19 cellular contexts compared by ENCODE assay signal in the genomic region with DNA sequence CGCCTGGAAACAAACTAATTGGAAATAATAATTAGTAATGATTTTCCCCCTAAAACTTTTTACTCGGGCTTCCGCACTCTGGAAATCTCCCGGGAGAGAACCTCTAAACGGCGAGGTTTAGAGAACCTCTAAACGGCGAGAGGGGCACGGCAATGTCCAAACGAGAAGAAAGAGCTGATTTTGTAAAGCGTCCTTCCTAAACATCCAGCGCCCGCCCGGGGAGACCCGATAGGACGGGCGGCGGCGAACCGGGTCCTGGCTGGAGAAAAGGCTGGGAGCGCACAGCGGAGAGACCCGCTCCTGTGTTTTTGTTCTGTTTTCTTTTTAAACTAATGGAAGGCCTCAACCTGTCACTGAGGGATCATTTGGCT. TPM values are rescaled to one million over a fixed set of nuclear protein-coding genes. Genes with fewer than 3 reads are reported as not detected.
DNase-seq lines count a peak whose midpoint lies in the region; ATAC-seq, FAIRE-seq and TF ChIP-seq lines count a peak whose summit lies in the region.
"Had no signal": no experiment of that assay in that cellular context is flagged by ENCODE, and none has a peak within 500 bp of the region (broad histone marks: within the 10 kb centered on the region; RNA-seq: fewer than 3 reads in every experiment).

No MANE protein-coding gene starts in this region.

- BruUV-seq in A673 (replicated peaks; lab: Mats Ljungman, UMichigan) (no TSS peak), GM12878 (replicated peaks; lab: Mats Ljungman, UMichigan) (no TSS peak)

- H3K79me2 ChIP-seq in GM12878 (ENCODE audit: control insufficient read depth, insufficient read depth, low read length): no peaks in the 10 kb centered on the region

- peaks cover 16 to 53% (median 30%) of the 10 kb centered on the region in 4 donors for H3K4me1 Mint-ChIP-seq in naive thymus-derived CD8-positive, alpha-beta T cell

- no peak overlapping the region for H3K4me2 ChIP-seq in GM12878 (ENCODE audit: control insufficient read depth, insufficient read depth)
- H3K4me2 ChIP-seq: KMS-11 had no signal

- H3K27ac ChIP-seq in A673 (ENCODE audit: low read depth, low read length, poor library complexity, severe bottlenecking) (peak overlapping the region; percentile 77), GM12878 (ENCODE audit: control insufficient read depth, insufficient read depth) (no peak overlapping the region)
- H3K27ac ChIP-seq: foreskin keratinocyte, KMS-11, left ventricle myocardium inferior, SJCRH30, transverse colon had no signal

- CTCF ChIA-PET in A673 (lab: Charles Lee) (interaction anchor here (0.5 kb wide), 1 partner anchor 67 kb away, joined by 3 read pairs; no protein-coding TSS in a partner anchor), GM12878 (lab: Yijun Ruan, JAX) (interaction anchor here (0.6 kb wide), 1 partner anchor 1135 kb away, joined by 3 read pairs; no protein-coding TSS in a partner anchor)

- in situ Hi-C loops in GM13977 (cut with MboI; ENCODE audit: low pct_unique_long_range_greater_than_20kb, low sequenced_read_pairs, unreplicated experiment) (no loop called here), GM12878 (cut with MboI) (no loop called here)

- no peak for TF ChIP-seq EP300 in GM12878 (IDR thresholded peaks at IDR 0.05; ENCODE audit: borderline replicate concordance in 1 of 2, control insufficient read depth in 1 of 2, low read depth in 2 of 2, low read length in 2 of 2)

- DNase-seq in A673 (ENCODE audit: low spot score) (no peak), GM13977 (ENCODE audit: low spot score) (peak; percentile 23), GM12878 (ENCODE audit: low read depth, low spot score) (no peak), foreskin fibroblast (no peak), D341Med (ENCODE audit: low spot score) (no peak), 8988T (no peak), Right ventricle myocardium inferior (ENCODE audit: missing footprints) (no peak)
- DNase-seq in naive thymus-derived CD8-positive, alpha-beta T cell: no peak
- DNase-seq: activated CD4-positive, alpha-beta T cell treated with anti-CD3 and anti-CD28 coated beads, Interleukin-2, amount 50 U/mL, for 1 hour; anterior cingulate cortex; foreskin keratinocyte; GF-D8; left ventricle myocardium inferior; NCI-H2107; SJCRH30; transverse colon had no signal

- H3K27me3 ChIP-seq in A673 (replicated peaks; ENCODE audit: insufficient read depth, low read depth, low read length, poor library complexity) (peaks cover 37% of the 10 kb centered on the region), GM12878 (replicated peaks in 1 of 2; ENCODE audit: control insufficient read depth in 2 of 2, insufficient read depth in 2 of 2, low read length in 1 of 2) (peaks cover 19 to 23% of the 10 kb centered on the region in 2 experiments)

- H3K9me3 ChIP-seq in A673 (ENCODE audit: low read depth, low read length, poor library complexity, severe bottlenecking) (no peaks in the 10 kb centered on the region), GM12878 (replicated peaks; ENCODE audit: control insufficient read depth, insufficient read depth, low read length) (no peaks in the 10 kb centered on the region)
- H3K9me3 ChIP-seq: HAP-1, left ventricle myocardium inferior, SJCRH30, transverse colon had no signal

- no peaks in the 10 kb centered on the region for H4K20me1 ChIP-seq in GM12878 (ENCODE audit: control insufficient read depth, insufficient read depth)

- WGBS in GM12878 (ENCODE audit: insufficient coverage, insufficient replicate concordance, low lambda C conversion rate, missing lambda C conversion rate): 30% methylated on average over 23 of the region's 23 CpGs

- ATAC-seq in GM12878 (no peak), Right ventricle myocardium inferior (no peak)
- no peak for ATAC-seq in naive thymus-derived CD8-positive, alpha-beta T cell
- ATAC-seq: foreskin keratinocyte; stimulated activated effector memory CD8-positive, alpha-beta T cell treated with anti-CD3 and anti-CD28 coated beads, Interleukin-12 subunit alpha, Interleukin-12 subunit beta, amount 100 ng/mL, for 72 hours had no signal

- H3K27me3 Mint-ChIP-seq in naive thymus-derived CD8-positive, alpha-beta T cell: peaks cover 48 to 99% (median 80%) of the 10 kb centered on the region in 5 donors

- TF ChIP-seq CTCF in A673 (conservative IDR thresholded peaks at IDR 0.05; ENCODE audit: low read depth, low read length) (no peak), GM13977 (IDR thresholded peaks at IDR 0.05; ENCODE audit: extremely low read depth, insufficient read depth, missing control alignments) (no peak), GM12878 (IDR thresholded peaks at IDR 0.05 in 2 of 3, conservative IDR thresholded peaks at IDR 0.05 in 1 of 3; ENCODE audit: control insufficient read depth in 2 of 3, extremely low read depth in 1 of 3, insufficient read depth in 1 of 3, low read depth in 3 of 3, low read length in 3 of 3) (no peak), foreskin fibroblast (IDR thresholded peaks at IDR 0.05; ENCODE audit: low read depth, low read length) (no peak)

- H3K36me3 Mint-ChIP-seq in naive thymus-derived CD8-positive, alpha-beta T cell: peaks cover 0 to 4% (median 0%) of the 10 kb centered on the region in 3 donors

- peaks cover 0 to 2% (median 0%) of the 10 kb centered on the region in 9 donors for H3K9me3 Mint-ChIP-seq in naive thymus-derived CD8-positive, alpha-beta T cell
- H3K9me3 Mint-ChIP-seq: stimulated activated effector memory CD8-positive, alpha-beta T cell treated with anti-CD3 and anti-CD28 coated beads, Interleukin-12 subunit alpha, Interleukin-12 subunit beta, amount 100 ng/mL, for 72 hours had no signal

- no peak overlapping the region for H2AFZ ChIP-seq in GM12878 (ENCODE audit: control insufficient read depth, low read depth, low read length)

- SMC1A ChIA-PET in GM12878 (lab: Charles Lee; ENCODE audit: uncharacterized antibody, unreplicated experiment): no interaction called here

- TF ChIP-seq RAD21 in GM12878 (IDR thresholded peaks at IDR 0.05; ENCODE audit: insufficient read depth, low read depth, low read length): no peak

- H3K9ac ChIP-seq in GM12878 (ENCODE audit: control insufficient read depth, insufficient read depth, low read length): no peak overlapping the region
- H3K9ac ChIP-seq: KMS-11 had no signal

- H3K4me3 ChIP-seq in A673 (ENCODE audit: low read depth, low read length, poor library complexity, severe bottlenecking) (peak overlapping the region; percentile 56), GM12878 (no peak overlapping the region), foreskin fibroblast (ENCODE audit: low read depth in 1 of 2, low read length in 2 of 2) (no peak overlapping the region)
- H3K4me3 ChIP-seq: HAP-1, SJCRH30, transverse colon had no signal

- H3K4me1 ChIP-seq in A673 (ENCODE audit: insufficient read depth, low read length, poor library complexity, severe bottlenecking): peaks cover 11% of the 10 kb centered on the region
- H3K4me1 ChIP-seq in GM12878 (ENCODE audit: control insufficient read depth, insufficient read depth, low read length): no peaks in the 10 kb centered on the region
- H3K4me1 ChIP-seq: foreskin keratinocyte, HAP-1, SJCRH30 had no signal

- no peak for FAIRE-seq in GM12878 (lab: Jason Lieb, UNC)

- peak overlapping the region in 8 of 10 donors; percentile 9 to 64 (median 50) for H3K4me3 Mint-ChIP-seq in naive thymus-derived CD8-positive, alpha-beta T cell
- H3K4me3 Mint-ChIP-seq: stimulated activated effector memory CD8-positive, alpha-beta T cell treated with anti-CD3 and anti-CD28 coated beads, Interleukin-12 subunit alpha, Interleukin-12 subunit beta, amount 100 ng/mL, for 72 hours had no signal

- TF ChIP-seq POLR2A in GM12878 (IDR thresholded peaks at IDR 0.05; ENCODE audit: low read depth, low read length): no peak

- peak overlapping the region in 1 of 10 donors; percentile 52 for H3K27ac Mint-ChIP-seq in naive thymus-derived CD8-positive, alpha-beta T cell
- H3K27ac Mint-ChIP-seq: stimulated activated effector memory CD8-positive, alpha-beta T cell treated with anti-CD3 and anti-CD28 coated beads, Interleukin-12 subunit alpha, Interleukin-12 subunit beta, amount 100 ng/mL, for 72 hours had no signal

- H3K36me3 ChIP-seq in A673 (ENCODE audit: insufficient read depth, low read length, poor library complexity, severe bottlenecking) (peaks cover 5% of the 10 kb centered on the region), GM12878 (ENCODE audit: control insufficient read depth in 2 of 2, insufficient read depth in 2 of 2, low read length in 1 of 2) (no peaks in the 10 kb centered on the region)
- H3K36me3 ChIP-seq: HAP-1, left ventricle myocardium inferior, SJCRH30, transverse colon had no signal

- intact Hi-C loops in A673 (cut with micrococcal nuclease; ENCODE audit: unreplicated experiment) (no loop called here), GM12878 (cut with micrococcal nuclease; ENCODE audit: unreplicated experiment) (no loop called here), Right ventricle myocardium inferior (cut with DNase I) (no loop called here)

- POLR2A ChIA-PET in A673 (lab: Charles Lee; ENCODE audit: low non-redundant PET): interaction anchor here (0.7 kb wide), 1 partner anchor 54 kb away, joined by 4 read pairs; no protein-coding TSS in a partner anchor
- POLR2A ChIA-PET in GM12878 (lab: Charles Lee): no interaction called here
- POLR2A ChIA-PET in naive thymus-derived CD8-positive, alpha-beta T cell (lab: Charles Lee): no interaction called here

- RAD21 ChIA-PET in GM12878 (lab: Charles Lee; ENCODE audit: unreplicated experiment): no interaction called here

TF ChIP-seq in GM12878, 131 proteins besides CTCF, POLR2A, EP300 and RAD21 (continues in another document):
- no peak for TF ChIP-seq ZNF384 (IDR thresholded peaks at IDR 0.05; ENCODE audit: borderline replicate concordance, low read depth, low read length)

RNA-seq across cellular contexts. Expression of gene PAX7, which starts 1.6 kb away (rescaled TPM):
- total RNA-seq in A673 (2021) (29.8 and 36.5 TPM in 2 replicates), GM12878 (2014; rRNA removed) (not detected in 2 replicates), GM12878 (2014; rRNA removed; fragmentation: Illumina TruSeq; extraction: Trizol) (not detected in 2 replicates), GM12878 (2021) (not detected in 2 replicates), Right ventricle myocardium inferior (not detected)
- total RNA-seq in GM12878 (2013; cell fraction: nucleolus; rRNA removed): not detected in 2 replicates
- polyA plus RNA-seq in GM12878 (2011; ENCODE audit: low read depth): not detected
- polyA plus RNA-seq in GM12878 (2011; rRNA removed) (not detected in 2 replicates), GM12878 (2014; fragmentation: Illumina TruSeq; extraction: Trizol) (not detected in 2 replicates), GM12878 (2014; fragmentation: Nextera tagmentation; extraction: Ambion mirVana) (not detected), GM12878 (2014; rRNA removed) (not detected in 2 replicates), GM12878 (2016; fragmentation: Nextera tagmentation; extraction: Ambion mirVana) (not detected)
- polyA plus RNA-seq in GM12878 (2011; cell fraction: cytosol; rRNA removed): not detected in 2 replicates
- polyA plus RNA-seq in GM12878 (2011; cell fraction: nucleus; rRNA removed): not detected in 2 replicates
- polyA plus RNA-seq in GM12878 (2012): not detected in 2 replicates
- polyA minus RNA-seq in GM12878 (2011; rRNA and poly(A)+ RNA removed): not detected in 2 replicates
- not detected in 2 replicates for polyA minus RNA-seq in GM12878 (2011; cell fraction: cytosol; rRNA and poly(A)+ RNA removed)
- not detected in 2 replicates for polyA minus RNA-seq in GM12878 (2011; cell fraction: nucleus; rRNA and poly(A)+ RNA removed)
- total RNA-seq in naive thymus-derived CD8-positive, alpha-beta T cell: not detected
- not detected for polyA plus RNA-seq in naive thymus-derived CD8-positive, alpha-beta T cell
- total RNA-seq: foreskin keratinocyte, left ventricle myocardium inferior, transverse colon had no signal
- polyA plus RNA-seq: foreskin keratinocyte had no signal

Comparison
In these comparisons a context has a peak if more than half of its experiments do, and no peak if none do; other contexts are left out.
1. RNA of gene PAX7, which starts 1.6 kb away (total RNA-seq): 29.8 to 36.5 TPM in A673; not detected in GM12878, not detected in naive thymus-derived CD8-positive, alpha-beta T cell and not detected in Right ventricle myocardium inferior (single experiment); every median in the first group is over 10 times any median in the second.